Comparison of ENCODE assay signal across 2 cellular contexts in genomic region chr3:60651799-60652198, GRCh38.
TF ChIP-seq lines count a peak whose summit lies in the region.

No MANE protein-coding gene starts in this region.

TF ChIP-seq in GM12878, 131 proteins besides CTCF, POLR2A, EP300 and RAD21 (continued from another document):
- TF ChIP-seq PRDM15 (CRISPR knock-in tag; IDR thresholded peaks at IDR 0.05) (no peak), RUNX3 (IDR thresholded peaks at IDR 0.05; ENCODE audit: low read length) (peak; percentile 52)
TF ChIP-seq in GM12878: peak in this region for 4.

TF ChIP-seq in SK-N-SH, 30 proteins besides CTCF, POLR2A, EP300 and RAD21 (continued from another document):
- TF ChIP-seq, protein P1, sequence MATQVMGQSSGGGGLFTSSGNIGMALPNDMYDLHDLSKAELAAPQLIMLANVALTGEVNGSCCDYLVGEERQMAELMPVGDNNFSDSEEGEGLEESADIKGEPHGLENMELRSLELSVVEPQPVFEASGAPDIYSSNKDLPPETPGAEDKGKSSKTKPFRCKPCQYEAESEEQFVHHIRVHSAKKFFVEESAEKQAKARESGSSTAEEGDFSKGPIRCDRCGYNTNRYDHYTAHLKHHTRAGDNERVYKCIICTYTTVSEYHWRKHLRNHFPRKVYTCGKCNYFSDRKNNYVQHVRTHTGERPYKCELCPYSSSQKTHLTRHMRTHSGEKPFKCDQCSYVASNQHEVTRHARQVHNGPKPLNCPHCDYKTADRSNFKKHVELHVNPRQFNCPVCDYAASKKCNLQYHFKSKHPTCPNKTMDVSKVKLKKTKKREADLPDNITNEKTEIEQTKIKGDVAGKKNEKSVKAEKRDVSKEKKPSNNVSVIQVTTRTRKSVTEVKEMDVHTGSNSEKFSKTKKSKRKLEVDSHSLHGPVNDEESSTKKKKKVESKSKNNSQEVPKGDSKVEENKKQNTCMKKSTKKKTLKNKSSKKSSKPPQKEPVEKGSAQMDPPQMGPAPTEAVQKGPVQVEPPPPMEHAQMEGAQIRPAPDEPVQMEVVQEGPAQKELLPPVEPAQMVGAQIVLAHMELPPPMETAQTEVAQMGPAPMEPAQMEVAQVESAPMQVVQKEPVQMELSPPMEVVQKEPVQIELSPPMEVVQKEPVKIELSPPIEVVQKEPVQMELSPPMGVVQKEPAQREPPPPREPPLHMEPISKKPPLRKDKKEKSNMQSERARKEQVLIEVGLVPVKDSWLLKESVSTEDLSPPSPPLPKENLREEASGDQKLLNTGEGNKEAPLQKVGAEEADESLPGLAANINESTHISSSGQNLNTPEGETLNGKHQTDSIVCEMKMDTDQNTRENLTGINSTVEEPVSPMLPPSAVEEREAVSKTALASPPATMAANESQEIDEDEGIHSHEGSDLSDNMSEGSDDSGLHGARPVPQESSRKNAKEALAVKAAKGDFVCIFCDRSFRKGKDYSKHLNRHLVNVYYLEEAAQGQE (IDR thresholded peaks at IDR 0.05; ENCODE audit: low read depth, low read length), result no peak
- no peak for TF ChIP-seq YY1 (IDR thresholded peaks at IDR 0.05; ENCODE audit: low read depth)
- no peak for TF ChIP-seq NFIC (IDR thresholded peaks at IDR 0.05; ENCODE audit: borderline replicate concordance)
- no peak for TF ChIP-seq MXI1 (IDR thresholded peaks at IDR 0.05; ENCODE audit: low read depth, low read length)
- no peak for TF ChIP-seq CHD2 (IDR thresholded peaks at IDR 0.05; ENCODE audit: low read length, partially characterized antibody)
- TF ChIP-seq, protein P2, sequence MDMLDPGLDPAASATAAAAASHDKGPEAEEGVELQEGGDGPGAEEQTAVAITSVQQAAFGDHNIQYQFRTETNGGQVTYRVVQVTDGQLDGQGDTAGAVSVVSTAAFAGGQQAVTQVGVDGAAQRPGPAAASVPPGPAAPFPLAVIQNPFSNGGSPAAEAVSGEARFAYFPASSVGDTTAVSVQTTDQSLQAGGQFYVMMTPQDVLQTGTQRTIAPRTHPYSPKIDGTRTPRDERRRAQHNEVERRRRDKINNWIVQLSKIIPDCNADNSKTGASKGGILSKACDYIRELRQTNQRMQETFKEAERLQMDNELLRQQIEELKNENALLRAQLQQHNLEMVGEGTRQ (IDR thresholded peaks at IDR 0.05; ENCODE audit: borderline replicate concordance, low read depth, low read length), result no peak
- no peak for TF ChIP-seq EZH2phosphoT487 (IDR thresholded peaks at IDR 0.05; ENCODE audit: borderline replicate concordance, low read depth)
- TF ChIP-seq, protein P3, sequence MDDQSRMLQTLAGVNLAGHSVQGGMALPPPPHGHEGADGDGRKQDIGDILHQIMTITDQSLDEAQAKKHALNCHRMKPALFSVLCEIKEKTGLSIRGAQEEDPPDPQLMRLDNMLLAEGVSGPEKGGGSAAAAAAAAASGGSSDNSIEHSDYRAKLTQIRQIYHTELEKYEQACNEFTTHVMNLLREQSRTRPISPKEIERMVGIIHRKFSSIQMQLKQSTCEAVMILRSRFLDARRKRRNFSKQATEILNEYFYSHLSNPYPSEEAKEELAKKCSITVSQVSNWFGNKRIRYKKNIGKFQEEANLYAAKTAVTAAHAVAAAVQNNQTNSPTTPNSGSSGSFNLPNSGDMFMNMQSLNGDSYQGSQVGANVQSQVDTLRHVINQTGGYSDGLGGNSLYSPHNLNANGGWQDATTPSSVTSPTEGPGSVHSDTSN (IDR thresholded peaks at IDR 0.05), result no peak
- no peak for TF ChIP-seq RFX5 (IDR thresholded peaks at IDR 0.05; ENCODE audit: low read length)
- no peak for TF ChIP-seq ELF1 (IDR thresholded peaks at IDR 0.05)
